In genomic region chr3:150744041-150745026, GRCh38 we compare ENCODE assay signal across 13 cellular contexts. TPM values are rescaled to one million over a fixed set of nuclear protein-coding genes. Genes with fewer than 3 reads are reported as not detected.
DNase-seq lines count a peak whose midpoint lies in the region; ATAC-seq and TF ChIP-seq lines count a peak whose summit lies in the region.
"Had no signal": no experiment of that assay in that cellular context is flagged by ENCODE, and none has a peak within 500 bp of the region (broad histone marks: within the 10 kb centered on the region; RNA-seq: fewer than 3 reads in every experiment).

No MANE protein-coding gene starts in this region.

- no peaks in the 10 kb centered on the region for H3K9me3 ChIP-seq in BLaER1

- H3K27ac ChIP-seq in BLaER1, result peak overlapping the region; percentile 73

- H3K27me3 Mint-ChIP-seq in chondrocyte (ENCODE audit: low read depth), result no peaks in the 10 kb centered on the region
- no peaks in the 10 kb centered on the region for H3K27me3 Mint-ChIP-seq in natural killer cell (ENCODE audit: low read depth in 2 of 2)

- peak; percentile 85 to 94 for DNase-seq in NCI-H524 (lab: John Stamatoyannopoulos, UW)
- DNase-seq in chondrocyte (ENCODE audit: low spot score), result no peak
- no peak for DNase-seq in natural killer cell
- no peak for DNase-seq in HPDE6-E6E7 (ENCODE audit: extremely low spot score)
- DNase-seq in SIG-M5 treated with dmso at 0.1 percent for 504 hours (lab: John Stamatoyannopoulos, UW; ENCODE audit: unreplicated experiment), result no peak
- DNase-seq: activated CD4-positive, alpha-beta T cell treated with anti-CD3 and anti-CD28 coated beads for 4 hours; NCI-H2107 had no signal

- H3K4me1 Mint-ChIP-seq in chondrocyte (ENCODE audit: low read depth) (peaks cover 76% of the 10 kb centered on the region), natural killer cell (peaks cover 50 to 58% of the 10 kb centered on the region in 2 donors)

- peaks cover 97% of the 10 kb centered on the region for H4K20me1 ChIP-seq in BLaER1

- H3K36me3 ChIP-seq in BLaER1, result peaks cover 40% of the 10 kb centered on the region

- H3K36me3 Mint-ChIP-seq in chondrocyte (ENCODE audit: low read depth), result peaks cover 10% of the 10 kb centered on the region
- no peaks in the 10 kb centered on the region for H3K36me3 Mint-ChIP-seq in natural killer cell

- H3K4me1 ChIP-seq in BLaER1, result peaks cover 100% of the 10 kb centered on the region

- peak overlapping the region; percentile 36; the same call in 1 of the 2 replicates for H3K4me3 ChIP-seq in BLaER1

- H3K9me3 Mint-ChIP-seq in chondrocyte (ENCODE audit: low read depth) (no peaks in the 10 kb centered on the region), natural killer cell (no peaks in the 10 kb centered on the region)

- peak overlapping the region; percentile 92 for H3K4me2 ChIP-seq in BLaER1

- intact Hi-C loops in natural killer cell (cut with micrococcal nuclease), result no loop called here

- H3K4me3 Mint-ChIP-seq in chondrocyte (ENCODE audit: unreplicated experiment) (peak overlapping the region; percentile 40), natural killer cell (no peak overlapping the region)

- H3K27ac Mint-ChIP-seq in chondrocyte (ENCODE audit: unreplicated experiment) (peak overlapping the region; percentile 94), natural killer cell (peak overlapping the region; percentile 4 to 58)

- H3K27me3 ChIP-seq in BLaER1, result no peaks in the 10 kb centered on the region

- ATAC-seq in natural killer cell (no peak), GM19351 (IDR thresholded peaks at IDR 0.05; ENCODE audit: unreplicated experiment) (no peak), HG03159 (IDR thresholded peaks at IDR 0.05; ENCODE audit: unreplicated experiment) (no peak)

- H3K9ac ChIP-seq in BLaER1, result peak overlapping the region; percentile 70; the same call in 1 of the 2 replicates
- H3K9ac ChIP-seq: parathyroid adenoma had no signal

- TF ChIP-seq CTCF in chondrocyte (IDR thresholded peaks at IDR 0.05), result no peak
- TF ChIP-seq CTCF in natural killer cell (IDR thresholded peaks at IDR 0.05), result no peak

RNA-seq across cellular contexts. Expression of gene SIAH2, which starts 18.6 kb away (rescaled TPM):
- total RNA-seq in chondrocyte (24.3 to 39.7 TPM (median 39.2 TPM) in 3 replicates), natural killer cell (10 to 100 TPM; 22.7 to 25.7 (median 23.8) TPM)

RNA-seq across cellular contexts. Expression of gene ERICH6, which starts 40.6 kb away (rescaled TPM):
- total RNA-seq in chondrocyte (not detected in 3 replicates), natural killer cell (1 to 10 TPM in 2 of 3 donors, under 1 TPM in 1; 0.35 to 3.7 (median 3.6) TPM)
- total RNA-seq: epithelial cell of proximal tubule, RPMI7951 had no signal

Comparison
In these comparisons a context has a peak if more than half of its experiments do, and no peak if none do; other contexts are left out.
1. DNase-seq: peak in NCI-H524 (2 of 2); none in chondrocyte (single experiment), natural killer cell (single experiment), HPDE6-E6E7 (single experiment) and SIG-M5 treated with dmso at 0.1 percent for 504 hours (single experiment).